Comparison of ENCODE assay signal across 11 cellular contexts in the genomic region with DNA sequence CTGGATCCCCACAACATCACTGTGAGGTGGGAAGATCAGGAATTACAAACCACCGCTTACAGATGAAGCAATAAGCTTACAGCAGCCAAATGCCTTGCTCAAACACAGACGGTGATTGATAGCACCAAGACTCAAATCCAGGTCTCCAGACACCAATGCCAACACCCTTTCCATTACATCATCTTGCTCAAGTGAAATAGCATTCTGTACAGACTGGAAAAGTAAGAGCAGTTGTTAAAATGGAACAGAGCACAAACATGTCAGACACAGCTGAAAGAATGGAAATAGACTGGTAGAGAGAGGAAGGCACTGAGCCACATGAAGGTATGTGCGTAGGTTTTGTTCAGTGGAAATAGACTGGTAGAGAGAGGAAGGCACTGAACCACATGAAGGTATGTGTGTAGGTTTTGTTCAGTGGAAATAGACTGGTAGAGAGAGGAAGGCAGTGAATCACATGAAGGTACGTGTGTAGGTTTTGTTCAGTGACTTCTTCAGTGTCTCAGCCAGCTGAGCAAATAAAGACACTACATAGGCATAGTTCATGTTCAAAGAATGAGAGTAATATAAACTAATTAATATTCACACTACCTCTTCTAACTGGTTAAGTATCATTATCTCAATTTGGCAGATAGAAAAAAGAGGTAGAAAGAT. TPM values are rescaled to one million over a fixed set of nuclear protein-coding genes. Genes with fewer than 3 reads are reported as not detected.
DNase-seq lines count a peak whose midpoint lies in the region; ATAC-seq and TF ChIP-seq lines count a peak whose summit lies in the region.
"Had no signal": no experiment of that assay in that cellular context is flagged by ENCODE, and none has a peak within 500 bp of the region (broad histone marks: within the 10 kb centered on the region; RNA-seq: fewer than 3 reads in every experiment).

No MANE protein-coding gene starts in this region.

- peaks cover 33% of the 10 kb centered on the region; the same call in 1 of the 2 replicates for H3K36me3 ChIP-seq in RWPE2 (ENCODE audit: low read depth)

- peaks cover 25% of the 10 kb centered on the region for H3K4me1 Mint-ChIP-seq in activated naive CD4-positive, alpha-beta T cell treated with anti-CD3 and anti-CD28 coated beads for 36 hours (ENCODE audit: low read depth)
- peaks cover 37% of the 10 kb centered on the region for H3K4me1 Mint-ChIP-seq in stimulated activated naive CD8-positive, alpha-beta T cell treated with anti-CD3 and anti-CD28 coated beads, Interleukin-15, Interleukin-2, amounts not matched to agents 100 ng/mL and 50 ng/mL, for 24 hours (ENCODE audit: low read depth)

- H3K9me3 Mint-ChIP-seq in activated naive CD4-positive, alpha-beta T cell treated with anti-CD3 and anti-CD28 coated beads for 36 hours, result no peaks in the 10 kb centered on the region
- H3K9me3 Mint-ChIP-seq in stimulated activated naive CD8-positive, alpha-beta T cell treated with anti-CD3 and anti-CD28 coated beads, Interleukin-15, Interleukin-2, amounts not matched to agents 100 ng/mL and 50 ng/mL, for 24 hours, result no peaks in the 10 kb centered on the region
- H3K9me3 Mint-ChIP-seq: CD8-positive, alpha-beta memory T cell; T-helper 1 cell treated with Interleukin-12 subunit alpha and Interleukin-12 subunit beta and Interleukin-4 antibody, amounts not matched to agents 30 μg/mL and 1 μg/mL, for 36 hours had no signal

- intact Hi-C loops in activated naive CD4-positive, alpha-beta T cell treated with anti-CD3 and anti-CD28 coated beads for 36 hours (cut with micrococcal nuclease), result loop anchor here (1.0 to 5.0 kb wide), 5 partner anchors 13 to 312 kb away; partner anchors contain the start of gene IL1RAP

- H3K4me1 ChIP-seq in RWPE2 (ENCODE audit: insufficient read depth, poor library complexity, severe bottlenecking), result peaks cover 65% of the 10 kb centered on the region

- CTCF ChIA-PET in activated naive CD4-positive, alpha-beta T cell treated with anti-CD3 and anti-CD28 coated beads for 36 hours (lab: Charles Lee), result interaction anchor here (0.6 to 0.8 kb wide), 2 partner anchors 15 to 1659 kb away, joined by 3 read pairs; no protein-coding TSS in a partner anchor

- peak overlapping the region; percentile 33 for H3K27ac Mint-ChIP-seq in activated naive CD4-positive, alpha-beta T cell treated with anti-CD3 and anti-CD28 coated beads for 36 hours
- peak overlapping the region; percentile 90 for H3K27ac Mint-ChIP-seq in stimulated activated naive CD8-positive, alpha-beta T cell treated with anti-CD3 and anti-CD28 coated beads, Interleukin-15, Interleukin-2, amounts not matched to agents 100 ng/mL and 50 ng/mL, for 24 hours
- H3K27ac Mint-ChIP-seq: CD8-positive, alpha-beta memory T cell; T-helper 1 cell treated with Interleukin-12 subunit alpha and Interleukin-12 subunit beta and Interleukin-4 antibody, amounts not matched to agents 30 μg/mL and 1 μg/mL, for 36 hours had no signal

- no peaks in the 10 kb centered on the region for H3K36me3 Mint-ChIP-seq in activated naive CD4-positive, alpha-beta T cell treated with anti-CD3 and anti-CD28 coated beads for 36 hours (ENCODE audit: low read depth)
- no peaks in the 10 kb centered on the region for H3K36me3 Mint-ChIP-seq in stimulated activated naive CD8-positive, alpha-beta T cell treated with anti-CD3 and anti-CD28 coated beads, Interleukin-15, Interleukin-2, amounts not matched to agents 100 ng/mL and 50 ng/mL, for 24 hours (ENCODE audit: low read depth)
- H3K36me3 Mint-ChIP-seq: CD8-positive, alpha-beta memory T cell had no signal

- no peaks in the 10 kb centered on the region for H3K27me3 Mint-ChIP-seq in activated naive CD4-positive, alpha-beta T cell treated with anti-CD3 and anti-CD28 coated beads for 36 hours (ENCODE audit: low read depth)
- H3K27me3 Mint-ChIP-seq in stimulated activated naive CD8-positive, alpha-beta T cell treated with anti-CD3 and anti-CD28 coated beads, Interleukin-15, Interleukin-2, amounts not matched to agents 100 ng/mL and 50 ng/mL, for 24 hours, result peaks cover 10% of the 10 kb centered on the region

- H3K4me3 ChIP-seq in RWPE2 (ENCODE audit: severe bottlenecking), result no peak overlapping the region

- H3K27ac ChIP-seq in RWPE2 (ENCODE audit: poor library complexity, severe bottlenecking), result peak overlapping the region; percentile 95

- DNase-seq in activated naive CD4-positive, alpha-beta T cell treated with anti-CD3 and anti-CD28 coated beads for 36 hours, result peak; percentile 49
- DNase-seq in activated naive CD4-positive, alpha-beta T cell treated with Interleukin-2 at 50 U/mL for 16 hours, result no peak
- DNase-seq in RWPE2 (ENCODE audit: low spot score) (no peak), fibroblast of gingiva (ENCODE audit: low read depth) (peak; percentile 9), EL (no peak), GM20000 (ENCODE audit: low spot score) (no peak)
- DNase-seq: islet precursor cell had no signal

- no peaks in the 10 kb centered on the region for H3K27me3 ChIP-seq in RWPE2 (ENCODE audit: insufficient read depth, poor library complexity, severe bottlenecking)

- TF ChIP-seq CTCF in RWPE2 (IDR thresholded peaks at IDR 0.05; ENCODE audit: poor library complexity, severe bottlenecking) (no peak), GM20000 (IDR thresholded peaks at IDR 0.05; ENCODE audit: extremely low read depth, missing control alignments) (no peak)

- H3K4me3 Mint-ChIP-seq in activated naive CD4-positive, alpha-beta T cell treated with anti-CD3 and anti-CD28 coated beads for 36 hours, result no peak overlapping the region
- peak overlapping the region; percentile 38 for H3K4me3 Mint-ChIP-seq in stimulated activated naive CD8-positive, alpha-beta T cell treated with anti-CD3 and anti-CD28 coated beads, Interleukin-15, Interleukin-2, amounts not matched to agents 100 ng/mL and 50 ng/mL, for 24 hours
- H3K4me3 Mint-ChIP-seq: CD8-positive, alpha-beta memory T cell; T-helper 1 cell treated with Interleukin-12 subunit alpha and Interleukin-12 subunit beta and Interleukin-4 antibody, amounts not matched to agents 30 μg/mL and 1 μg/mL, for 36 hours had no signal

- no peaks in the 10 kb centered on the region for H3K9me3 ChIP-seq in RWPE2 (ENCODE audit: severe bottlenecking)

- ATAC-seq in RWPE2 (ENCODE audit: low read depth) (peak; percentile 62), HG02973 (IDR thresholded peaks at IDR 0.05; ENCODE audit: unreplicated experiment) (no peak)

RNA-seq across cellular contexts. Expression of gene CLDN1, which starts 15.6 kb away (rescaled TPM):
- total RNA-seq in activated naive CD4-positive, alpha-beta T cell treated with anti-CD3 and anti-CD28 coated beads for 36 hours, result under 1 TPM; 0.88 to 0.96 TPM

Comparison
In these comparisons a context has a peak if more than half of its experiments do, and no peak if none do; other contexts are left out.
1. DNase-seq: peak in activated naive CD4-positive, alpha-beta T cell treated with anti-CD3 and anti-CD28 coated beads for 36 hours (single experiment) and fibroblast of gingiva (single experiment); none in activated naive CD4-positive, alpha-beta T cell treated with Interleukin-2 at 50 U/mL for 16 hours (single experiment), RWPE2 (single experiment), EL (single experiment) and GM20000 (single experiment).